In the genomic region with DNA sequence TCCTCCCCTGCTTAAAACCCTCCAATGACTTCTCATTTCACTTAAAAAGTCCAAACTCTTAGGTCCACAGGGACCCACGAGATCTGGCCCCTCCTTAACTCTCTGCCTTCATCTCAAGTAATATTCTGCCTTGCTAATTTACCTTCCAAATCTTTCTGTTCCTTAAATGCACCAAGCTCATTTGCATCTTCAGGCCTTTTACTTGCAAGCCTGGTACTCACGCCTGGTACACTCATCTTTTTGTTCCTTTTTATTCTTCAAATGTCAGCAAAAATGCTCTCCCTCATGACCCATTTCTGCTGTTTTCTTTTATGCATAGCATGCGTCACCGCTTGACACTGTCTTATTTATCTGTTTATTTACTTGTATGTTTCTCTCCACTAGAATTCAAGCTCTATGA, we compare ENCODE assay signal across 11 cellular contexts. TPM values are rescaled to one million over a fixed set of nuclear protein-coding genes. Genes with fewer than 3 reads are reported as not detected.
DNase-seq lines count a peak whose midpoint lies in the region; ATAC-seq, FAIRE-seq and TF ChIP-seq lines count a peak whose summit lies in the region.
"Had no signal": no experiment of that assay in that cellular context is flagged by ENCODE, and none has a peak within 500 bp of the region (broad histone marks: within the 10 kb centered on the region; RNA-seq: fewer than 3 reads in every experiment).

No MANE protein-coding gene starts in this region.

- DNase-seq in activated CD4-positive, CD25-positive, alpha-beta regulatory T cell treated with anti-CD3 and anti-CD28 coated beads, Interleukin-2, amount 50 U/mL, for 72 hours: no peak
- no peak for DNase-seq in astrocyte (ENCODE audit: low read depth)
- DNase-seq in RPMI8226: no peak
- DNase-seq in DMS 273 treated with DMSO at 0.1 percent for 48 hours (lab: John Stamatoyannopoulos, UW): no peak
- DNase-seq in inferior parietal cortex (ENCODE audit: extremely low spot score): no peak
- DNase-seq: foreskin fibroblast, IMR-90, NCI-H69 had no signal

- H3K36me3 ChIP-seq in astrocyte (ENCODE audit: insufficient read depth, low read length): no peaks in the 10 kb centered on the region

- no peaks in the 10 kb centered on the region for H3K27me3 Mint-ChIP-seq in astrocyte (ENCODE audit: low read depth, unreplicated experiment)
- H3K27me3 Mint-ChIP-seq in stimulated activated memory B cell treated with anti-CD40 and anti-IgM and Interleukin-4, amounts not matched to agents 10 μg/mL and 1 μg/mL and 100 μg/mL, for 72 hours: no peaks in the 10 kb centered on the region

- TF ChIP-seq CTCF in astrocyte (IDR thresholded peaks at IDR 0.05; ENCODE audit: insufficient read depth, low read depth, low read length): no peak

- H3K27ac ChIP-seq in astrocyte (ENCODE audit: low read depth, low read length): no peak overlapping the region

- FAIRE-seq in astrocyte (lab: Jason Lieb, UNC): peak; percentile 43

- H3K4me2 ChIP-seq in astrocyte (ENCODE audit: low read length): no peak overlapping the region

- H3K4me1 ChIP-seq in astrocyte (ENCODE audit: insufficient read depth, low read length): peaks cover 16% of the 10 kb centered on the region

- H3K9me3 ChIP-seq in astrocyte (ENCODE audit: insufficient read depth, low read depth, low read length): no peaks in the 10 kb centered on the region

- peaks cover 2% of the 10 kb centered on the region for H3K9me3 Mint-ChIP-seq in astrocyte (ENCODE audit: unreplicated experiment)
- H3K9me3 Mint-ChIP-seq in stimulated activated memory B cell treated with anti-CD40 and anti-IgM and Interleukin-4, amounts not matched to agents 10 μg/mL and 1 μg/mL and 100 μg/mL, for 72 hours: no peaks in the 10 kb centered on the region

- peaks cover 23% of the 10 kb centered on the region for H3K4me1 Mint-ChIP-seq in astrocyte (ENCODE audit: low read depth, unreplicated experiment)
- peaks cover 68% of the 10 kb centered on the region for H3K4me1 Mint-ChIP-seq in stimulated activated memory B cell treated with anti-CD40 and anti-IgM and Interleukin-4, amounts not matched to agents 10 μg/mL and 1 μg/mL and 100 μg/mL, for 72 hours

- H3K79me2 ChIP-seq in astrocyte (ENCODE audit: insufficient read depth, low read length): no peaks in the 10 kb centered on the region

- no peaks in the 10 kb centered on the region for H3K27me3 ChIP-seq in astrocyte (ENCODE audit: insufficient read depth, low read length)

- peak; percentile 44 to 56 for ATAC-seq in activated CD4-positive, CD25-positive, alpha-beta regulatory T cell treated with anti-CD3 and anti-CD28 coated beads, Interleukin-2, amount 50 U/mL, for 24 hours
- ATAC-seq in HG02852 (IDR thresholded peaks at IDR 0.05; ENCODE audit: unreplicated experiment): peak; percentile 34
- ATAC-seq in stimulated activated memory B cell treated with anti-CD40 and anti-IgM and Interleukin-4, amounts not matched to agents 10 μg/mL and 1 μg/mL and 100 μg/mL, for 72 hours: peak; percentile 90

- no peak overlapping the region for H2AFZ ChIP-seq in astrocyte (ENCODE audit: low read depth, low read length)

- H4K20me1 ChIP-seq in astrocyte (ENCODE audit: insufficient read depth, low read length): no peaks in the 10 kb centered on the region

- no peak overlapping the region for H3K4me3 ChIP-seq in astrocyte (ENCODE audit: insufficient read depth, low read depth, low read length)

- H3K4me3 Mint-ChIP-seq in astrocyte (ENCODE audit: unreplicated experiment): no peak overlapping the region
- peak overlapping the region; percentile 0 for H3K4me3 Mint-ChIP-seq in stimulated activated memory B cell treated with anti-CD40 and anti-IgM and Interleukin-4, amounts not matched to agents 10 μg/mL and 1 μg/mL and 100 μg/mL, for 72 hours

- H3K9ac ChIP-seq in astrocyte (ENCODE audit: low read length): no peak overlapping the region

- H3K27ac Mint-ChIP-seq in astrocyte (ENCODE audit: unreplicated experiment): no peak overlapping the region
- H3K27ac Mint-ChIP-seq in stimulated activated memory B cell treated with anti-CD40 and anti-IgM and Interleukin-4, amounts not matched to agents 10 μg/mL and 1 μg/mL and 100 μg/mL, for 72 hours: peak overlapping the region; percentile 95

- peaks cover 1% of the 10 kb centered on the region for H3K36me3 Mint-ChIP-seq in astrocyte (ENCODE audit: low read depth, unreplicated experiment)
- H3K36me3 Mint-ChIP-seq in stimulated activated memory B cell treated with anti-CD40 and anti-IgM and Interleukin-4, amounts not matched to agents 10 μg/mL and 1 μg/mL and 100 μg/mL, for 72 hours: peaks cover 16% of the 10 kb centered on the region

RNA-seq across cellular contexts. Expression of gene WIPF1, which starts 2.7 kb away (rescaled TPM):
- total RNA-seq in astrocyte: 19.3 and 25.1 TPM in 2 replicates

Comparison
In these comparisons a context has a peak if more than half of its experiments do, and no peak if none do; other contexts are left out.
1. ATAC-seq: peak in every context shown above with its lines; median percentile 90 in stimulated activated memory B cell treated with anti-CD40 and anti-IgM and Interleukin-4, amounts not matched to agents 10 μg/mL and 1 μg/mL and 100 μg/mL, for 72 hours; 50 in activated CD4-positive, CD25-positive, alpha-beta regulatory T cell treated with anti-CD3 and anti-CD28 coated beads, Interleukin-2, amount 50 U/mL, for 24 hours; 34 in HG02852.